In the genomic region with DNA sequence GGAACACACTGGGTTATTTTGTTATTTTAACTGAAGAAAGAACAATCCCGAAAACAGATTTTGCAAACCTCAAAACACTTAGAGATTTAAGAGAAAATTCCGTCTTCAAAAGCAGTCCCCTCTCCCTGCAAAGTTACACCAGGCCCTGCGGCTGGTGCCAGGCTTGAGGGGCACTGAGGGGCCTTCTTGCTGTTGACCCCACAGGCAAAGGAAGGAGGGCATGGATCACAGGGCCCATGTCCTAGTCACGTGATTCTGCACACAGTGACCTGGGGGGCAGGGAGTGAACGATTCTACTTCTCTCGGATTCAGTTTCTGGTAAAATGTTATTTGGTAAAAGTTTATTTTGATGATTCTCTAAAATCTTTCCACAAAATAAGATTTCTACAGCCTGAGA, we compare ENCODE assay signal across 14 cellular contexts. TPM values are rescaled to one million over a fixed set of nuclear protein-coding genes. Genes with fewer than 3 reads are reported as not detected.
A peak's percentile ranks its signal among the peaks of the same experiment; 100 is the strongest.
DNase-seq lines count a peak whose midpoint lies in the region; ATAC-seq and TF ChIP-seq lines count a peak whose summit lies in the region.
"Had no signal": no experiment of that assay in that cellular context is flagged by ENCODE, and none has a peak within 500 bp of the region (broad histone marks: within the 10 kb centered on the region; RNA-seq: fewer than 3 reads in every experiment).

No MANE protein-coding gene starts in this region.

- DNase-seq in activated CD4-positive, alpha-beta T cell treated with anti-CD3 and anti-CD28 coated beads, Interleukin-2, amount 10 ng/mL, durations not matched to agents 7 days and 5 days: no peak
- no peak for DNase-seq in activated CD4-positive, alpha-beta T cell treated with anti-CD3 and anti-CD28 coated beads for 48 hours
- DNase-seq in breast epithelium (ENCODE audit: low spot score in 2 of 2) (no peak), right lobe of liver (no peak), suprapubic skin (ENCODE audit: low spot score in 2 of 2) (no peak), brain microvascular endothelial cell (no peak), CD14-positive monocyte (ENCODE audit: low spot score) (no peak)
- DNase-seq: activated gamma-delta T cell, DMS153 had no signal

- H3K36me3 ChIP-seq in breast epithelium: no peaks in the 10 kb centered on the region
- H3K36me3 ChIP-seq in right lobe of liver: no peaks in the 10 kb centered on the region
- H3K36me3 ChIP-seq in suprapubic skin: peaks cover 13% of the 10 kb centered on the region
- peaks cover 14% of the 10 kb centered on the region for H3K36me3 ChIP-seq in brain microvascular endothelial cell (replicated peaks)
- H3K36me3 ChIP-seq: adrenal gland had no signal

- no peaks in the 10 kb centered on the region for H3K9me3 ChIP-seq in breast epithelium
- no peaks in the 10 kb centered on the region for H3K9me3 ChIP-seq in right lobe of liver
- H3K9me3 ChIP-seq in suprapubic skin: no peaks in the 10 kb centered on the region
- H3K9me3 ChIP-seq: adrenal gland had no signal

- intact Hi-C loops in breast epithelium (cut with DNase I; ENCODE audit: low total_unique reads) (loop anchor here (1.0 to 5.0 kb wide), 2 partner anchors 47 to 121 kb away; a partner anchor contains a TSS), right lobe of liver (cut with DNase I) (loop anchor here in 1 of 2 donors (5.0 kb wide), 1 partner anchor 36 kb away; no protein-coding TSS in a partner anchor), CD14-positive monocyte (cut with micrococcal nuclease) (loop anchor here in 1 of 2 donors (2.0 to 5.0 kb wide), 2 partner anchors 122 to 191 kb away; a partner anchor contains a TSS)

- H3K9me3 Mint-ChIP-seq in activated CD4-positive, alpha-beta T cell treated with anti-CD3 and anti-CD28 coated beads, Interleukin-2, amount 10 ng/mL, durations not matched to agents 7 days and 5 days: no peaks in the 10 kb centered on the region
- H3K9me3 Mint-ChIP-seq in CD14-positive monocyte: peaks cover 0 to 7% (median 0%) of the 10 kb centered on the region in 7 donors
- H3K9me3 Mint-ChIP-seq: brain had no signal

- peak overlapping the region; percentile 87 to 97 for H3K27ac ChIP-seq in breast epithelium
- H3K27ac ChIP-seq in right lobe of liver: peak overlapping the region in 2 of 3 donors; percentile 51 to 74
- peak overlapping the region; percentile 86 for H3K27ac ChIP-seq in suprapubic skin
- no peak overlapping the region for H3K27ac ChIP-seq in brain microvascular endothelial cell
- H3K27ac ChIP-seq: adrenal gland, PC-9 had no signal

- no peaks in the 10 kb centered on the region for H3K36me3 Mint-ChIP-seq in activated CD4-positive, alpha-beta T cell treated with anti-CD3 and anti-CD28 coated beads, Interleukin-2, amount 10 ng/mL, durations not matched to agents 7 days and 5 days (ENCODE audit: low read depth)
- H3K36me3 Mint-ChIP-seq in CD14-positive monocyte: peaks cover 4 to 9% of the 10 kb centered on the region in 2 donors

- TF ChIP-seq POLR2A in breast epithelium (IDR thresholded peaks at IDR 0.05) (no peak), right lobe of liver (IDR thresholded peaks at IDR 0.05) (no peak), suprapubic skin (IDR thresholded peaks at IDR 0.05) (no peak)

- peaks cover 6% of the 10 kb centered on the region for H3K4me1 Mint-ChIP-seq in activated CD4-positive, alpha-beta T cell treated with anti-CD3 and anti-CD28 coated beads, Interleukin-2, amount 10 ng/mL, durations not matched to agents 7 days and 5 days
- no peaks in the 10 kb centered on the region for H3K4me1 Mint-ChIP-seq in CD14-positive monocyte

- H3K27me3 Mint-ChIP-seq in activated CD4-positive, alpha-beta T cell treated with anti-CD3 and anti-CD28 coated beads, Interleukin-2, amount 10 ng/mL, durations not matched to agents 7 days and 5 days: no peaks in the 10 kb centered on the region
- H3K27me3 Mint-ChIP-seq in CD14-positive monocyte (ENCODE audit: low read depth in 3 of 3): no peaks in the 10 kb centered on the region
- H3K27me3 Mint-ChIP-seq: brain, progenitor cell of endocrine pancreas had no signal

- POLR2A ChIA-PET in activated CD4-positive, alpha-beta T cell treated with anti-CD3 and anti-CD28 coated beads, Interleukin-2, amount 10 ng/mL, durations not matched to agents 7 days and 5 days (lab: Charles Lee): no interaction called here

- no peak for TF ChIP-seq EP300 in suprapubic skin (IDR thresholded peaks at IDR 0.05)

- H3K27ac Mint-ChIP-seq in activated CD4-positive, alpha-beta T cell treated with anti-CD3 and anti-CD28 coated beads, Interleukin-2, amount 10 ng/mL, durations not matched to agents 7 days and 5 days: peak overlapping the region; percentile 60
- no peak overlapping the region for H3K27ac Mint-ChIP-seq in CD14-positive monocyte
- H3K27ac Mint-ChIP-seq: progenitor cell of endocrine pancreas had no signal

- TF ChIP-seq CTCF in breast epithelium (IDR thresholded peaks at IDR 0.05) (no peak), right lobe of liver (IDR thresholded peaks at IDR 0.05) (no peak), suprapubic skin (IDR thresholded peaks at IDR 0.05) (no peak), brain microvascular endothelial cell (IDR thresholded peaks at IDR 0.05; ENCODE audit: low read depth, low read length, missing control alignments) (no peak), CD14-positive monocyte (IDR thresholded peaks at IDR 0.05) (no peak)

- H3K4me3 ChIP-seq in breast epithelium (no peak overlapping the region), right lobe of liver (no peak overlapping the region), suprapubic skin (no peak overlapping the region), brain microvascular endothelial cell (ENCODE audit: low read depth, low read length) (no peak overlapping the region)
- H3K4me3 ChIP-seq: adrenal gland, PC-9 had no signal

- ATAC-seq in right lobe of liver (peak in 2 of 4 donors; percentile 16 to 20), GM21717 (IDR thresholded peaks at IDR 0.05; ENCODE audit: unreplicated experiment) (no peak)

- H3K27me3 ChIP-seq in breast epithelium (no peaks in the 10 kb centered on the region), right lobe of liver (no peaks in the 10 kb centered on the region), suprapubic skin (no peaks in the 10 kb centered on the region), brain microvascular endothelial cell (replicated peaks) (no peaks in the 10 kb centered on the region)
- H3K27me3 ChIP-seq: adrenal gland had no signal

- H3K4me3 Mint-ChIP-seq in activated CD4-positive, alpha-beta T cell treated with anti-CD3 and anti-CD28 coated beads, Interleukin-2, amount 10 ng/mL, durations not matched to agents 7 days and 5 days: no peak overlapping the region
- no peak overlapping the region for H3K4me3 Mint-ChIP-seq in CD14-positive monocyte
- H3K4me3 Mint-ChIP-seq: brain had no signal

- in situ Hi-C loops in brain microvascular endothelial cell (cut with HindIII; ENCODE audit: low pct_ligation_motif_present, low sequenced_read_pairs): no loop called here

- 31% methylated on average over 5 of the region's 6 CpGs for WGBS in right lobe of liver (ENCODE audit: insufficient coverage, low coverage, low lambda C conversion rate, missing lambda C conversion rate)
- WGBS in suprapubic skin: 40% methylated on average over 6 of the region's 6 CpGs

- H3K4me1 ChIP-seq in breast epithelium: peaks cover 5 to 6% of the 10 kb centered on the region in 2 donors
- H3K4me1 ChIP-seq in right lobe of liver: peaks cover 0 to 26% (median 12%) of the 10 kb centered on the region in 4 donors
- H3K4me1 ChIP-seq in suprapubic skin: peaks cover 26% of the 10 kb centered on the region
- H3K4me1 ChIP-seq: adrenal gland had no signal

- CTCF ChIA-PET in activated CD4-positive, alpha-beta T cell treated with anti-CD3 and anti-CD28 coated beads, Interleukin-2, amount 10 ng/mL, durations not matched to agents 7 days and 5 days (lab: Charles Lee): interaction anchor here (1.0 to 1.5 kb wide), 3 partner anchors 32 to 116 kb away, joined by 3 to 6 read pairs (median 4); a partner anchor contains a TSS

RNA-seq across cellular contexts. Expression of a gene that starts 55.3 kb away (rescaled TPM):
- total RNA-seq in activated CD4-positive, alpha-beta T cell treated with anti-CD3 and anti-CD28 coated beads, Interleukin-2, amount 10 ng/mL, durations not matched to agents 7 days and 5 days: 100 to 1,000 TPM; 138 to 139 TPM
- total RNA-seq in breast epithelium: 100 to 1,000 TPM in 1 of 3 donors, 10 to 100 TPM in 2; 95.4 to 590 (median 98.6) TPM
- total RNA-seq in right lobe of liver: 100 to 1,000 TPM in 4 of 6 experiments, 10 to 100 TPM in 2; 76.5 to 290 (median 217) TPM
- total RNA-seq in suprapubic skin: 100 to 1,000 TPM; 278 to 464 (median 359) TPM
- polyA plus RNA-seq in CD14-positive monocyte: under 1 TPM; 0.08 to 0.13 TPM

RNA-seq across cellular contexts. Expression of a gene that starts 59.3 kb away (rescaled TPM):
- total RNA-seq in activated CD4-positive, alpha-beta T cell treated with anti-CD3 and anti-CD28 coated beads, Interleukin-2, amount 10 ng/mL, durations not matched to agents 7 days and 5 days: 10 to 100 TPM; 60.5 to 69.7 TPM
- total RNA-seq in breast epithelium (10 to 100 TPM; 13.4 to 56.9 (median 52.8) TPM), right lobe of liver (10 to 100 TPM; 10.1 to 37.4 (median 17.2) TPM), suprapubic skin (10 to 100 TPM; 16.1 to 29.8 (median 20.3) TPM)
- 10 to 100 TPM; 17.1 to 20.1 TPM for polyA plus RNA-seq in CD14-positive monocyte
